In the genomic region with DNA sequence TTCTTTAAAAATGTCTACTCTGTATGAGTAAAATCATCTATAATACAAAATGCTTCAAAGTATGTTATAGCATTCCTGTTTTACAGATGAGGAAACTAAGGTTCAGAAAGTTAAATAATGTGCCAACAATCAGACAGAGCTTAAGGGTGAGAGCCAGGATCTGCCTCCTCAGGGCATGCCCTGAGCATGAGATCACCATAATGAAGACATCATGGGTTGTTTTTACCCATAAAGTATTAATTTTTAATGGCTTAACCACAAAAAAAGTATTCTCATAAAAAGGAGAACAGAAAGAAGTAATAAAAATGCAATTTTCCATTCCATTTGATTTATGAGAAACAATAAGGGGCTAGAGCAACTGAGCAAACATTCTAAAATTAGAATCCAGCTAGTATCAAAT, we compare ENCODE assay signal across 15 cellular contexts.
DNase-seq lines count a peak whose midpoint lies in the region; ATAC-seq and TF ChIP-seq lines count a peak whose summit lies in the region.
"Had no signal": no experiment of that assay in that cellular context is flagged by ENCODE, and none has a peak within 500 bp of the region (broad histone marks: within the 10 kb centered on the region; RNA-seq: fewer than 3 reads in every experiment).

No MANE protein-coding gene starts in this region.

- DNase-seq in MG63 (peak; percentile 52), amniotic epithelial cell (ENCODE audit: low read depth) (peak; percentile 53), glomerular visceral epithelial cell (ENCODE audit: extremely low spot score) (peak; percentile 50), omental fat pad (ENCODE audit: low spot score) (no peak), prostate gland (ENCODE audit: low spot score) (no peak), cortex of kidney (lab: John Stamatoyannopoulos, UW) (no peak)
- DNase-seq: Calu3; CD4-positive, CD25-positive, alpha-beta regulatory T cell; DMS53; Kasumi-1; NCI-H187 treated with DMSO at 0.1 percent for 48 hours; NK-92 treated with Interleukin-12 subunit alpha and Interleukin-12 subunit beta, amount 100 ng/mL, for 24 hours; RPMI8226 had no signal

- no peak overlapping the region for H3K4me3 ChIP-seq in MG63
- H3K4me3 ChIP-seq in skeletal muscle satellite cell (ENCODE audit: low read length): no peak overlapping the region
- H3K4me3 ChIP-seq in prostate gland: no peak overlapping the region

- H3K4me1 ChIP-seq in skeletal muscle satellite cell (ENCODE audit: control insufficient read depth, insufficient read depth, low read length) (peaks cover 6% of the 10 kb centered on the region), prostate gland (replicated peaks) (no peaks in the 10 kb centered on the region)

- ATAC-seq in omental fat pad (ENCODE audit: low FRiP score): no peak
- ATAC-seq in HG03439 (IDR thresholded peaks at IDR 0.05; ENCODE audit: unreplicated experiment): no peak

- no peak for TF ChIP-seq POLR2A in prostate gland (IDR thresholded peaks at IDR 0.05)

- H3K27me3 ChIP-seq in MG63 (no peaks in the 10 kb centered on the region), skeletal muscle satellite cell (ENCODE audit: control insufficient read depth, insufficient read depth, low read length) (no peaks in the 10 kb centered on the region), prostate gland (replicated peaks; ENCODE audit: insufficient read depth) (no peaks in the 10 kb centered on the region)

- intact Hi-C loops in prostate gland (cut with DNase I): no loop called here

- H3K36me3 ChIP-seq in MG63 (no peaks in the 10 kb centered on the region), skeletal muscle satellite cell (ENCODE audit: insufficient read depth, low read length) (no peaks in the 10 kb centered on the region), prostate gland (no peaks in the 10 kb centered on the region)

- TF ChIP-seq CTCF in omental fat pad (IDR thresholded peaks at IDR 0.05) (no peak), prostate gland (IDR thresholded peaks at IDR 0.05) (no peak)

- peak overlapping the region; percentile 68 for H3K4me2 ChIP-seq in skeletal muscle satellite cell (ENCODE audit: low read length)

- H3K9ac ChIP-seq in skeletal muscle satellite cell (ENCODE audit: low read depth, low read length): no peak overlapping the region

- no peaks in the 10 kb centered on the region; the same call in 1 of the 2 replicates for H3K9me3 ChIP-seq in MG63
- no peaks in the 10 kb centered on the region for H3K9me3 ChIP-seq in skeletal muscle satellite cell (replicated peaks; ENCODE audit: low read length)
- no peaks in the 10 kb centered on the region for H3K9me3 ChIP-seq in prostate gland

- no peak overlapping the region for H3K27ac ChIP-seq in prostate gland

Comparison
In these comparisons a context has a peak if more than half of its experiments do, and no peak if none do; other contexts are left out.
1. DNase-seq: peak in MG63 (single experiment), amniotic epithelial cell (single experiment) and glomerular visceral epithelial cell (single experiment); none in omental fat pad (single experiment), prostate gland (single experiment) and cortex of kidney (single experiment).